Comparison of ENCODE assay signal across 22 cellular contexts in genomic region chr12:54020587-54020969, GRCh38. TPM values are rescaled to one million over a fixed set of nuclear protein-coding genes. Genes with fewer than 3 reads are reported as not detected.
DNase-seq lines count a peak whose midpoint lies in the region; ATAC-seq and TF ChIP-seq lines count a peak whose summit lies in the region.
"Had no signal": no experiment of that assay in that cellular context is flagged by ENCODE, and none has a peak within 500 bp of the region (broad histone marks: within the 10 kb centered on the region; RNA-seq: fewer than 3 reads in every experiment).

No MANE protein-coding gene starts in this region.

- no peaks in the 10 kb centered on the region for H4K20me1 ChIP-seq in OCI-LY3 (ENCODE audit: insufficient read depth, low read length)
- H4K20me1 ChIP-seq in OCI-LY7 (ENCODE audit: insufficient read depth, low read length): no peaks in the 10 kb centered on the region

- no peaks in the 10 kb centered on the region for H3K79me2 ChIP-seq in OCI-LY3 (ENCODE audit: low read length)
- H3K79me2 ChIP-seq in OCI-LY7 (ENCODE audit: insufficient read depth, low read depth, low read length): no peaks in the 10 kb centered on the region

- H3K27ac ChIP-seq in OCI-LY3 (ENCODE audit: low read length) (no peak overlapping the region), breast epithelium (peak overlapping the region; percentile 99), testis (peak overlapping the region; percentile 62 to 89), OCI-LY7 (ENCODE audit: low read depth, low read length, poor library complexity, severe bottlenecking) (no peak overlapping the region)
- H3K27ac ChIP-seq: BLaER1 treated with 17β-estradiol and CSF1 and Interleukin-3, amounts not matched to agents 10 nM and 100 nM had no signal

- H3K4me1 ChIP-seq in OCI-LY3 (ENCODE audit: low read length): peaks cover 58% of the 10 kb centered on the region
- peaks cover 0 to 16% of the 10 kb centered on the region in 2 donors for H3K4me1 ChIP-seq in breast epithelium
- peaks cover 27% of the 10 kb centered on the region for H3K4me1 ChIP-seq in testis
- H3K4me1 ChIP-seq in OCI-LY7 (ENCODE audit: insufficient read depth, low read length, poor library complexity, severe bottlenecking): peaks cover 61% of the 10 kb centered on the region
- H3K4me1 ChIP-seq: BLaER1 treated with 17β-estradiol and CSF1 and Interleukin-3, amounts not matched to agents 10 nM and 100 nM had no signal

- TF ChIP-seq CTCF in OCI-LY3 (IDR thresholded peaks at IDR 0.05; ENCODE audit: low read depth, low read length) (no peak), breast epithelium (IDR thresholded peaks at IDR 0.05) (no peak), testis (IDR thresholded peaks at IDR 0.05) (no peak), OCI-LY7 (conservative IDR thresholded peaks at IDR 0.05; ENCODE audit: low read length) (no peak)

- peak overlapping the region; percentile 65; the same call in 1 of the 2 replicates for H3K9ac ChIP-seq in OCI-LY3 (ENCODE audit: low read length)
- H3K9ac ChIP-seq: BLaER1 treated with 17β-estradiol and CSF1 and Interleukin-3, amounts not matched to agents 10 nM and 100 nM had no signal

- H3K9me3 ChIP-seq in OCI-LY3 (ENCODE audit: insufficient read depth, low read length) (no peaks in the 10 kb centered on the region), breast epithelium (no peaks in the 10 kb centered on the region), testis (no peaks in the 10 kb centered on the region), OCI-LY7 (ENCODE audit: low read length) (no peaks in the 10 kb centered on the region)

- H3K4me3 ChIP-seq in OCI-LY3 (ENCODE audit: low read length) (no peak overlapping the region), breast epithelium (peak overlapping the region; percentile 65 to 80 (median 71)), testis (peak overlapping the region in 1 of 2 donors; percentile 72), OCI-LY7 (ENCODE audit: low read depth, low read length, poor library complexity, severe bottlenecking) (no peak overlapping the region)
- H3K4me3 ChIP-seq: BLaER1 treated with 17β-estradiol and CSF1 and Interleukin-3, amounts not matched to agents 10 nM and 100 nM had no signal

- no peaks in the 10 kb centered on the region for H3K9me2 ChIP-seq in OCI-LY7 (ENCODE audit: insufficient read depth, low read length)

- DNase-seq in breast epithelium (ENCODE audit: low spot score in 2 of 2): no peak
- DNase-seq in myocyte (ENCODE audit: low read depth): peak; percentile 52
- DNase-seq in testis: no peak
- DNase-seq in OCI-LY7 (ENCODE audit: low spot score): no peak
- DNase-seq in head of caudate nucleus: no peak
- DNase-seq: activated CD4-positive, alpha-beta T cell treated with anti-CD3 and anti-CD28 coated beads, Interleukin-2, amount 10 ng/mL, durations not matched to agents 7 days and 5 days; activated CD8-positive, alpha-beta memory T cell treated with anti-CD3 and anti-CD28 coated beads, Interleukin-2, amount 50 U/mL, for 4 hours; activated effector memory CD4-positive, alpha-beta T cell treated with anti-CD3 and anti-CD28 coated beads, Interleukin-2, amount 50 U/mL, for 16 hours; amygdala; DMS 273 treated with DMSO at 0.1 percent for 48 hours; effector CD8-positive, alpha-beta T cell; GF-D8; hypothalamus; midbrain; NCI-H1436 treated with DMSO at 0.1 percent for 48 hours; occipital lobe; stimulated activated CD4-positive, alpha-beta T cell treated with anti-CD3 and anti-CD28 coated beads, Interleukin-2, amount 100 ng/mL, for 48 hours; SW 1271 had no signal

- no peak for TF ChIP-seq POLR2A in breast epithelium (IDR thresholded peaks at IDR 0.05)
- no peak for TF ChIP-seq POLR2A in testis (IDR thresholded peaks at IDR 0.05)

- no TSS peak for BruUV-seq in OCI-LY7 (replicated peaks; lab: Mats Ljungman, UMichigan)

- H3K27me3 ChIP-seq in OCI-LY3 (ENCODE audit: low read depth, low read length) (0 out of 2 replicates have a peak, but pooled peaks cover 6% of the 10 kb centered on the region), breast epithelium (no peaks in the 10 kb centered on the region), testis (no peaks in the 10 kb centered on the region)

- H3K36me3 ChIP-seq in OCI-LY3 (replicated peaks; ENCODE audit: low read depth, low read length): no peaks in the 10 kb centered on the region
- no peaks in the 10 kb centered on the region for H3K36me3 ChIP-seq in breast epithelium
- H3K36me3 ChIP-seq in testis (ENCODE audit: low read depth, missing control alignments): no peaks in the 10 kb centered on the region
- no peaks in the 10 kb centered on the region for H3K36me3 ChIP-seq in OCI-LY7 (ENCODE audit: insufficient read depth, low read length)
- H3K36me3 ChIP-seq: BLaER1 treated with 17β-estradiol and CSF1 and Interleukin-3, amounts not matched to agents 10 nM and 100 nM had no signal

- POLR2A ChIA-PET in OCI-LY7 (lab: Charles Lee): no interaction called here

- intact Hi-C loops in breast epithelium (cut with DNase I; ENCODE audit: low total_unique reads): no loop called here
- intact Hi-C loops in testis (cut with DNase I; ENCODE audit: low total_unique reads): no loop called here
- intact Hi-C loops in OCI-LY7 (cut with micrococcal nuclease; ENCODE audit: unreplicated experiment): no loop called here
- intact Hi-C loops in head of caudate nucleus (cut with DNase I): no loop called here

- CTCF ChIA-PET in OCI-LY7 (lab: Charles Lee; ENCODE audit: unreplicated experiment): no interaction called here

- H3K4me2 ChIP-seq in OCI-LY3 (ENCODE audit: low read length) (no peak overlapping the region), OCI-LY7 (ENCODE audit: low read length) (no peak overlapping the region)
- H3K4me2 ChIP-seq: BLaER1 treated with 17β-estradiol and CSF1 and Interleukin-3, amounts not matched to agents 10 nM and 100 nM had no signal

- H2AFZ ChIP-seq in OCI-LY3 (ENCODE audit: low read depth, low read length): no peak overlapping the region
- H2AFZ ChIP-seq in OCI-LY7 (ENCODE audit: low read length): no peak overlapping the region

- WGBS in testis, 2 donors: 45 to 48% methylated on average over 5 of the region's 5 CpGs

- no peak for ATAC-seq in GM18502 (IDR thresholded peaks at IDR 0.05; ENCODE audit: poor library complexity, unreplicated experiment)
- ATAC-seq: sciatic nerve had no signal

RNA-seq across cellular contexts. Expression of gene HOXC6, which starts 7.7 kb away (rescaled TPM):
- total RNA-seq in breast epithelium (1 to 10 TPM; 3.3 to 4.1 (median 4.0) TPM), myocyte (1.6 and 2.3 TPM in 2 replicates), testis (1 to 10 TPM; 1.9 to 4.0 TPM), OCI-LY7 (2022) (2.7 and 3.7 TPM in 2 replicates)
- 21.8 TPM for polyA plus RNA-seq in myocyte (2012)
- polyA plus RNA-seq in testis (ENCODE audit: insufficient read depth, low read depth, low replicate concordance): 5.4 TPM
- total RNA-seq in OCI-LY7 (2014; rRNA removed; shearing (Covaris generic)): 0.92 and 1.6 TPM in 2 replicates
- total RNA-seq: activated CD4-positive, alpha-beta T cell treated with anti-CD3 and anti-CD28 coated beads, Interleukin-2, amount 10 ng/mL, durations not matched to agents 7 days and 5 days; occipital lobe had no signal

RNA-seq across cellular contexts. Expression of gene HOXC8, which starts 11.8 kb away (rescaled TPM):
- 1 to 10 TPM in 2 of 3 donors, under 1 TPM in 1; 0.73 to 5.4 (median 2.0) TPM for total RNA-seq in breast epithelium
- 9.9 and 11.4 TPM in 2 replicates for total RNA-seq in myocyte
- polyA plus RNA-seq in myocyte (2012): 23.7 TPM
- total RNA-seq in testis: 1 to 10 TPM in 1 of 2 donors, under 1 TPM in 1; 0.81 to 1.2 TPM
- polyA plus RNA-seq in testis (ENCODE audit: insufficient read depth, low read depth, low replicate concordance): 2.4 TPM
- total RNA-seq in OCI-LY7 (2014; rRNA removed; shearing (Covaris generic)): not detected in 2 replicates
- total RNA-seq in OCI-LY7 (2022): not detected in 2 replicates
- total RNA-seq: activated CD4-positive, alpha-beta T cell treated with anti-CD3 and anti-CD28 coated beads, Interleukin-2, amount 10 ng/mL, durations not matched to agents 7 days and 5 days; occipital lobe had no signal

RNA-seq across cellular contexts. Expression of gene HOXC5, which starts 12.3 kb away (rescaled TPM):
- total RNA-seq in breast epithelium (under 1 TPM; 0.73 to 0.98 (median 0.96) TPM), myocyte (1.2 and 1.4 TPM in 2 replicates), testis (1 to 10 TPM; 1.9 to 5.5 TPM), OCI-LY7 (2022) (not detected in 2 replicates)
- 0.71 TPM for polyA plus RNA-seq in myocyte (2012)
- 1.3 TPM for polyA plus RNA-seq in testis (ENCODE audit: insufficient read depth, low read depth, low replicate concordance)
- not detected in 2 replicates for total RNA-seq in OCI-LY7 (2014; rRNA removed; shearing (Covaris generic))
- total RNA-seq: activated CD4-positive, alpha-beta T cell treated with anti-CD3 and anti-CD28 coated beads, Interleukin-2, amount 10 ng/mL, durations not matched to agents 7 days and 5 days; occipital lobe had no signal

RNA-seq across cellular contexts. Expression of gene HOXC9, which starts 20.6 kb away (rescaled TPM):
- 10 to 100 TPM in 1 of 3 donors, 1 to 10 TPM in 2; 3.8 to 16.8 (median 4.6) TPM for total RNA-seq in breast epithelium
- 9.6 and 11.7 TPM in 2 replicates for total RNA-seq in myocyte
- 11.8 TPM for polyA plus RNA-seq in myocyte (2012)
- total RNA-seq in testis: 1 to 10 TPM; 6.6 to 7.8 TPM
- 2.4 TPM for polyA plus RNA-seq in testis (ENCODE audit: insufficient read depth, low read depth, low replicate concordance)
- total RNA-seq in OCI-LY7 (2014; rRNA removed; shearing (Covaris generic)): not detected in 2 replicates
- 0.42 and 0.57 TPM in 2 replicates for total RNA-seq in OCI-LY7 (2022)
- total RNA-seq: activated CD4-positive, alpha-beta T cell treated with anti-CD3 and anti-CD28 coated beads, Interleukin-2, amount 10 ng/mL, durations not matched to agents 7 days and 5 days; occipital lobe had no signal

RNA-seq across cellular contexts. Expression of gene HOXC4, which starts 33.1 kb away (rescaled TPM):
- total RNA-seq in breast epithelium (1 to 10 TPM; 1.8 to 2.3 (median 1.9) TPM), myocyte (2.3 and 2.6 TPM in 2 replicates), testis (1 to 10 TPM; 3.0 to 3.1 TPM), OCI-LY7 (2022) (20.0 and 20.1 TPM in 2 replicates)
- 14.3 TPM for polyA plus RNA-seq in myocyte (2012)
- polyA plus RNA-seq in testis (ENCODE audit: insufficient read depth, low read depth, low replicate concordance): 4.3 TPM
- 6.2 and 7.1 TPM in 2 replicates for total RNA-seq in OCI-LY7 (2014; rRNA removed; shearing (Covaris generic))
- total RNA-seq: activated CD4-positive, alpha-beta T cell treated with anti-CD3 and anti-CD28 coated beads, Interleukin-2, amount 10 ng/mL, durations not matched to agents 7 days and 5 days; occipital lobe had no signal

Comparison
In these comparisons a context has a peak if more than half of its experiments do, and no peak if none do; other contexts are left out.
1. H3K27ac ChIP-seq: peak in breast epithelium (2 of 2) and testis (2 of 2); none in OCI-LY3 (single experiment) and OCI-LY7 (single experiment).
2. H3K4me3 ChIP-seq: peak in breast epithelium (3 of 3); none in OCI-LY3 (single experiment) and OCI-LY7 (single experiment).